22 cellular contexts compared by ENCODE assay signal in the genomic region with DNA sequence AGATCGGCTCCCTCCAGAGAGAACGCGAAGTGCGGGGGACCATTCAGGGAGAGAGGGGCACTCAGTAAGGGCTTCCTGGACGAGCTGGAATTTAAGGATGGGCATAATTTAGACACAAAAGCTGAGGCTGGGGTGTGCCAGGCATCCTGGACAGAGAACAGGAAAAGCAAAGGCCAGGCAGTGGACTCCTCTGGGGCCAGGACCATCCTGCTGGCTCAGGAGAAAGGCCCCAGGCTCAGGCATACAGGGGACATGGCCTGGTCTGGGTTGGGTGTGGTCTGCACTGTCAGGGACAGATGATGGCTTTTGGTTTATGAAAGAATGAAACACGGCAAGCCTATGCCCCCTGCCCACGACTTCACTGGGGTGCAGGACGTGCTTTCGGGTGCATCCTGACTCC. TPM values are rescaled to one million over a fixed set of nuclear protein-coding genes. Genes with fewer than 3 reads are reported as not detected.
DNase-seq lines count a peak whose midpoint lies in the region; ATAC-seq and TF ChIP-seq lines count a peak whose summit lies in the region.
"Had no signal": no experiment of that assay in that cellular context is flagged by ENCODE, and none has a peak within 500 bp of the region (broad histone marks: within the 10 kb centered on the region; RNA-seq: fewer than 3 reads in every experiment).

No MANE protein-coding gene starts in this region.

- H3K4me1 Mint-ChIP-seq in neural crest cell = peaks cover 4% of the 10 kb centered on the region
- peaks cover 23% of the 10 kb centered on the region for H3K4me1 Mint-ChIP-seq in CD14-positive monocyte

- ATAC-seq in activated CD4-positive, CD25-positive, alpha-beta regulatory T cell treated with anti-CD3 and anti-CD28 coated beads, Interleukin-2, amount 50 U/mL, for 24 hours = no peak
- ATAC-seq in RWPE2 (ENCODE audit: low read depth) = no peak
- ATAC-seq in GM19351 (IDR thresholded peaks at IDR 0.05; ENCODE audit: unreplicated experiment) = no peak

- no peaks in the 10 kb centered on the region for H3K9me3 Mint-ChIP-seq in neural crest cell
- H3K9me3 Mint-ChIP-seq in CD14-positive monocyte = peaks cover 12 to 23% (median 19%) of the 10 kb centered on the region in 7 donors
- H3K9me3 Mint-ChIP-seq: CD4-positive, alpha-beta T cell had no signal

- H3K4me3 ChIP-seq in RWPE2 (ENCODE audit: severe bottlenecking) (no peak overlapping the region), suprapubic skin (no peak overlapping the region)
- H3K4me3 ChIP-seq: GM23248 had no signal

- intact Hi-C loops in CD14-positive monocyte (cut with micrococcal nuclease) = no loop called here

- peak overlapping the region; percentile 83 for H3K27ac Mint-ChIP-seq in neural crest cell (ENCODE audit: unreplicated experiment)
- H3K27ac Mint-ChIP-seq in CD14-positive monocyte = no peak overlapping the region
- H3K27ac Mint-ChIP-seq: CD4-positive, alpha-beta T cell had no signal

- no peaks in the 10 kb centered on the region for H3K27me3 Mint-ChIP-seq in neural crest cell (ENCODE audit: low read depth)
- H3K27me3 Mint-ChIP-seq in CD14-positive monocyte (ENCODE audit: low read depth in 3 of 3) = peaks cover 4 to 12% (median 10%) of the 10 kb centered on the region in 3 donors
- H3K27me3 Mint-ChIP-seq: CD4-positive, alpha-beta T cell had no signal

- H3K4me3 Mint-ChIP-seq in neural crest cell (no peak overlapping the region), CD14-positive monocyte (no peak overlapping the region)
- H3K4me3 Mint-ChIP-seq: CD4-positive, alpha-beta T cell had no signal

- no peak for TF ChIP-seq CTCF in RWPE2 (IDR thresholded peaks at IDR 0.05; ENCODE audit: poor library complexity, severe bottlenecking)
- no peak for TF ChIP-seq CTCF in neural crest cell (conservative IDR thresholded peaks at IDR 0.05)
- no peak for TF ChIP-seq CTCF in suprapubic skin (IDR thresholded peaks at IDR 0.05)
- no peak for TF ChIP-seq CTCF in CD14-positive monocyte (IDR thresholded peaks at IDR 0.05)

- no peaks in the 10 kb centered on the region for H3K36me3 ChIP-seq in RWPE2 (ENCODE audit: low read depth)
- H3K36me3 ChIP-seq in suprapubic skin = no peaks in the 10 kb centered on the region

- H3K27ac ChIP-seq in RWPE2 (ENCODE audit: poor library complexity, severe bottlenecking) (no peak overlapping the region), suprapubic skin (no peak overlapping the region)
- H3K27ac ChIP-seq: 22Rv1, GM23248, HL-60, KMS-11 had no signal

- TF ChIP-seq POLR2A in suprapubic skin (IDR thresholded peaks at IDR 0.05) = no peak

- WGBS in suprapubic skin = 84% methylated on average over 9 of the region's 9 CpGs

- H3K27me3 ChIP-seq in RWPE2 (ENCODE audit: insufficient read depth, poor library complexity, severe bottlenecking) (no peaks in the 10 kb centered on the region), suprapubic skin (no peaks in the 10 kb centered on the region)

- H3K4me1 ChIP-seq in RWPE2 (ENCODE audit: insufficient read depth, poor library complexity, severe bottlenecking) (no peaks in the 10 kb centered on the region), suprapubic skin (peaks cover 6% of the 10 kb centered on the region)

- no peak for TF ChIP-seq EP300 in suprapubic skin (IDR thresholded peaks at IDR 0.05)

- H3K36me3 Mint-ChIP-seq in neural crest cell (ENCODE audit: low read depth) = no peaks in the 10 kb centered on the region
- H3K36me3 Mint-ChIP-seq in CD14-positive monocyte = no peaks in the 10 kb centered on the region

- peak; percentile 17 for DNase-seq in activated CD4-positive, CD25-positive, alpha-beta regulatory T cell treated with anti-CD3 and anti-CD28 coated beads, Interleukin-2, amount 50 U/mL, for 72 hours
- DNase-seq in RWPE2 (ENCODE audit: low spot score) = peak; percentile 32
- no peak for DNase-seq in neural crest cell (ENCODE audit: low read depth, low spot score)
- DNase-seq in suprapubic skin (ENCODE audit: low spot score in 2 of 2) = peak; percentile 39 to 54
- no peak for DNase-seq in amygdala (lab: John Stamatoyannopoulos, UW)
- DNase-seq in CD14-positive monocyte (ENCODE audit: low spot score) = no peak
- DNase-seq: CD4-positive, alpha-beta T cell; DMS153; GF-D8; GM23248; HCEC 1CT; NCI-H1417; NCI-H187; NCI-H2107; NCI-H510A had no signal

- H3K9me3 ChIP-seq in RWPE2 (ENCODE audit: severe bottlenecking) = no peaks in the 10 kb centered on the region
- H3K9me3 ChIP-seq in suprapubic skin = no peaks in the 10 kb centered on the region

RNA-seq across cellular contexts. Expression of gene DOC2B, which starts 48.9 kb away (rescaled TPM):
- total RNA-seq in neural crest cell = 0.91 and 1.0 TPM in 2 replicates
- 10 to 100 TPM in 1 of 4 donors, 1 to 10 TPM in 3; 1.8 to 19.4 (median 6.1) TPM for total RNA-seq in suprapubic skin
- polyA plus RNA-seq in CD14-positive monocyte = under 1 TPM in 1 of 2 donors, not detected in 1; 0.02 TPM
- total RNA-seq: GM23248, HT1080 had no signal
- polyA plus RNA-seq: AG04450 had no signal

Comparison
In these comparisons a context has a peak if more than half of its experiments do, and no peak if none do; other contexts are left out.
1. DNase-seq: peak in activated CD4-positive, CD25-positive, alpha-beta regulatory T cell treated with anti-CD3 and anti-CD28 coated beads, Interleukin-2, amount 50 U/mL, for 72 hours (single experiment), RWPE2 (single experiment) and suprapubic skin (2 of 2); none in neural crest cell (single experiment), amygdala (0 of 56) and CD14-positive monocyte (single experiment).